In genomic region chr7:151013728-151014497, GRCh38 we compare ENCODE assay signal across 8 cellular contexts. TPM values are rescaled to one million over a fixed set of nuclear protein-coding genes. Genes with fewer than 3 reads are reported as not detected.
DNase-seq lines count a peak whose midpoint lies in the region; ATAC-seq and TF ChIP-seq lines count a peak whose summit lies in the region.

No MANE protein-coding gene starts in this region.

- ATAC-seq in SK-N-SH treated with all-trans-retinoic acid at 6 μM for 48 hours (peak; percentile 51), HG02840 (IDR thresholded peaks at IDR 0.05; ENCODE audit: low FRiP score, unreplicated experiment) (no peak)

- H3K4me3 ChIP-seq in GM23248 (peak overlapping the region; percentile 61), right atrium auricular region (peak overlapping the region; percentile 21 to 39), skin epidermis (peak overlapping the region; percentile 12 to 35 (median 21))

- no peaks in the 10 kb centered on the region for H3F3A ChIP-seq in GM23248 (ENCODE audit: insufficient read depth)

- WGBS in GM23248 (ENCODE audit: low coverage in 1 of 2, low lambda C conversion rate in 2 of 2, missing lambda C conversion rate in 2 of 2), 2 experiments = 5 to 8% methylated on average over 51 of the region's 56 CpGs

- H3K36me3 ChIP-seq in GM23248 (ENCODE audit: low read depth) (no peaks in the 10 kb centered on the region), right atrium auricular region (no peaks in the 10 kb centered on the region)

- H2AFZ ChIP-seq in GM23248 = peak overlapping the region; percentile 91

- no peaks in the 10 kb centered on the region for H3K9me2 ChIP-seq in GM23248 (ENCODE audit: insufficient read depth)

- H4K20me1 ChIP-seq in GM23248 (ENCODE audit: insufficient read depth) = no peaks in the 10 kb centered on the region

- DNase-seq in AG09319 (ENCODE audit: extremely low read depth, low read depth) = peak; percentile 42
- peak; percentile 92 for DNase-seq in GM23248
- peak; percentile 43 for DNase-seq in activated naive CD8-positive, alpha-beta T cell treated with anti-CD3 and anti-CD28 coated beads, Interleukin-2, amount 50 U/mL, for 16 hours (ENCODE audit: low read depth, low spot score)
- peak; percentile 81 for DNase-seq in right atrium auricular region (ENCODE audit: low spot score)
- no peak for DNase-seq in SKM-1 (lab: John Stamatoyannopoulos, UW; ENCODE audit: unreplicated experiment)

- peak overlapping the region; percentile 76 for H3K4me2 ChIP-seq in GM23248 (ENCODE audit: unreplicated experiment)

- peak overlapping the region; percentile 75 for H3K9ac ChIP-seq in GM23248

- H3K27me3 ChIP-seq in GM23248 (replicated peaks; ENCODE audit: insufficient read depth) = no peaks in the 10 kb centered on the region
- no peaks in the 10 kb centered on the region for H3K27me3 ChIP-seq in right atrium auricular region

- in situ Hi-C loops in GM23248 (cut with MboI) = no loop called here

- no peaks in the 10 kb centered on the region for H3K79me2 ChIP-seq in GM23248 (ENCODE audit: insufficient read depth)

- H3K4me1 ChIP-seq in GM23248 (ENCODE audit: insufficient read depth) (no peaks in the 10 kb centered on the region), right atrium auricular region (peaks cover 0 to 48% of the 10 kb centered on the region in 2 donors)

- H3K9me3 ChIP-seq in GM23248 (ENCODE audit: low read depth) (no peaks in the 10 kb centered on the region), right atrium auricular region (no peaks in the 10 kb centered on the region)

- no peak overlapping the region for H3K27ac ChIP-seq in GM23248
- H3K27ac ChIP-seq in right atrium auricular region = no peak overlapping the region
- H3K27ac ChIP-seq in skin epidermis = peak overlapping the region in 14 of 21 experiments; percentile 1 to 83 (median 60)

- TF ChIP-seq CTCF in AG09319 (IDR thresholded peaks at IDR 0.05; ENCODE audit: low read depth, low read length) = no peak; the same call in none of the 2 replicates
- no peak for TF ChIP-seq CTCF in right atrium auricular region (IDR thresholded peaks at IDR 0.05)

TF ChIP-seq in SK-N-SH treated with all-trans-retinoic acid at 6 μM for 48 hours, 23 proteins besides CTCF, POLR2A, EP300 and RAD21:
- TF ChIP-seq ZNF70 (CRISPR knock-in tag; IDR thresholded peaks at IDR 0.05) (peak; percentile 47; the same call in 1 of the 2 replicates), OSR1 (CRISPR knock-in tag; IDR thresholded peaks at IDR 0.05) (no peak), RARB (CRISPR knock-in tag; IDR thresholded peaks at IDR 0.05) (no peak)

RNA-seq across cellular contexts. Expression of gene ATG9B, which starts 10.4 kb away (rescaled TPM):
- total RNA-seq in GM23248 (2014; rRNA removed; shearing (Covaris generic)) = not detected in 2 replicates
- 0.79 and 0.81 TPM in 2 replicates for polyA plus RNA-seq in GM23248 (2016; fragmentation: Nextera tagmentation; extraction: Ambion mirVana)
- total RNA-seq in right atrium auricular region = not detected

RNA-seq across cellular contexts. Expression of gene ABCB8, which starts 14.3 kb away (rescaled TPM):
- total RNA-seq in GM23248 (2014; rRNA removed; shearing (Covaris generic)) = 31.6 and 32.2 TPM in 2 replicates
- polyA plus RNA-seq in GM23248 (2016; fragmentation: Nextera tagmentation; extraction: Ambion mirVana) = 28.5 and 29.6 TPM in 2 replicates
- 10 to 100 TPM; 11.9 to 20.6 TPM for total RNA-seq in right atrium auricular region

RNA-seq across cellular contexts. Expression of gene NOS3, which starts 23.1 kb away (rescaled TPM):
- total RNA-seq in GM23248 (2014; rRNA removed; shearing (Covaris generic)) = 0.13 and 0.32 TPM in 2 replicates
- polyA plus RNA-seq in GM23248 (2016; fragmentation: Nextera tagmentation; extraction: Ambion mirVana) = 0.61 and 0.83 TPM in 2 replicates
- total RNA-seq in right atrium auricular region = 10 to 100 TPM; 14.5 to 78.6 TPM

RNA-seq across cellular contexts. Expression of gene ASIC3, which starts 34.4 kb away (rescaled TPM):
- 1.1 TPM in 1 of 2 replicates, not detected in the other for total RNA-seq in GM23248 (2014; rRNA removed; shearing (Covaris generic))
- 0.26 TPM in 1 of 2 replicates, not detected in the other for polyA plus RNA-seq in GM23248 (2016; fragmentation: Nextera tagmentation; extraction: Ambion mirVana)
- 1 to 10 TPM; 1.1 to 1.2 TPM for total RNA-seq in right atrium auricular region

RNA-seq across cellular contexts. Expression of gene KCNH2, which starts 35.8 kb away (rescaled TPM):
- not detected in 2 replicates for total RNA-seq in GM23248 (2014; rRNA removed; shearing (Covaris generic))
- not detected in 2 replicates for polyA plus RNA-seq in GM23248 (2016; fragmentation: Nextera tagmentation; extraction: Ambion mirVana)
- total RNA-seq in right atrium auricular region = 100 to 1,000 TPM; 119 to 128 TPM

Comparison
In these comparisons a context has a peak if more than half of its experiments do, and no peak if none do; other contexts are left out.
1. H3K27ac ChIP-seq: peak in skin epidermis (14 of 21); none in GM23248 (single experiment) and right atrium auricular region (0 of 2).
2. RNA of gene NOS3, which starts 23.1 kb away (total RNA-seq): 14.5 to 78.6 TPM in right atrium auricular region; 0.13 to 0.32 TPM in GM23248; every median in the first group is over 10 times any median in the second.
3. Peak in every context shown above with its lines, with median percentiles within 50 percentile points of each other: H3K4me3 ChIP-seq.